1 cellular context compared by ENCODE assay signal in genomic region chr2:31992025-31992566, GRCh38.
TF ChIP-seq lines count a peak whose summit lies in the region.

No MANE protein-coding gene starts in this region.

TF ChIP-seq in HepG2, 621 proteins besides CTCF, POLR2A, EP300 and RAD21 (continued from another document):
- TF ChIP-seq PAXIP1 (CRISPR knock-in tag; conservative IDR thresholded peaks at IDR 0.05), result 0 out of 2 replicates have a peak, but pooled peaks have one; percentile 20
